36 cellular contexts compared by ENCODE assay signal in the genomic region with DNA sequence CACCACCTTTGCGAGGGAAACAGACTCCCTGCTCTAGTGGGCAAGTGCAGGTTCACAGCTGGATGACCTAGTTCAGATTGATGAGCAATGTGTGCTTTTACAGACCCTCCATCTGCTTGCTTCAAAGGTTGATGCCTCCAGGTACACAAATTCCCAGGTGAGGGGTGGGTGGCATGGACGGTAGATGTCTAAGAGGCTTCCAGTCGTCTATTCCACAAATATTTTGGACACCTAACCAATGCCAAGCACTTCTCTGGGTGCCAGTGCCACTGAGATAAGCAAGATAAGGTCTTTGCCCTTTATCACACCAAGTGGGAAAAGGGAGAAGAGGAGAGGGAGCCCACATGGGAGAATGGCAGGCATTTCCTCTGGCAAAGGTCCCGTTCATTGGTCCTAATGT.
"Had no signal": no experiment of that assay in that cellular context is flagged by ENCODE, and none has a peak within 500 bp of the region (broad histone marks: within the 10 kb centered on the region; RNA-seq: fewer than 3 reads in every experiment).

No MANE protein-coding gene starts in this region.

- H3K27me3 Mint-ChIP-seq: activated CD4-positive, alpha-beta memory T cell treated with anti-CD3 and anti-CD28 coated beads for 36 hours; activated naive CD8-positive, alpha-beta T cell treated with anti-CD3 and anti-CD28 coated beads for 36 hours; activated naive CD8-positive, alpha-beta T cell treated with anti-CD3 and anti-CD28 coated beads, Interleukin-2, amount 50 U/mL, for 24 hours; effector memory CD8-positive, alpha-beta T cell had no signal

- DNase-seq: activated CD4-positive, alpha-beta memory T cell treated with anti-CD3 and anti-CD28 coated beads for 36 hours; activated CD4-positive, alpha-beta T cell treated with anti-CD3 and anti-CD28 coated beads for 36 hours; activated CD4-positive, alpha-beta T cell treated with anti-CD3 and anti-CD28 coated beads, Interleukin-2, amount 10 ng/mL, durations not matched to agents 24 days and 14 days; activated CD4-positive, CD25-positive, alpha-beta regulatory T cell; activated CD4-positive, CD25-positive, alpha-beta regulatory T cell treated with anti-CD3 and anti-CD28 coated beads, Interleukin-2, amount 50 U/mL, for 72 hours; activated CD8-positive, alpha-beta T cell treated with anti-CD3 and anti-CD28 coated beads, Interleukin-2, amount 10 ng/mL, durations not matched to agents 7 days and 5 days; activated effector memory CD4-positive, alpha-beta T cell treated with Interleukin-2 at 50 U/mL for 16 hours; activated gamma-delta T cell treated with Interleukin-2 at 50 U/mL for 16 hours; activated naive CD4-positive, alpha-beta T cell treated with anti-CD3 and anti-CD28 coated beads for 36 hours; activated naive CD8-positive, alpha-beta T cell treated with anti-CD3 and anti-CD28 coated beads for 36 hours; activated naive CD8-positive, alpha-beta T cell treated with anti-CD3 and anti-CD28 coated beads, Interleukin-2, amount 50 U/mL, for 24 hours; activated T-cell treated with anti-CD3 and anti-CD28 coated beads, Interleukin-2, amount 50 U/mL, for 4 hours; amygdala; aorta; central memory CD4-positive, alpha-beta T cell; cerebellar nuclear complex; colonic mucosa; dorsolateral prefrontal cortex; effector CD4-positive, alpha-beta T cell; effector memory CD8-positive, alpha-beta T cell; erythroblast; foreskin keratinocyte; gastrocnemius medialis; glutamatergic neuron; T-helper 1 cell; T-helper 17 cell; T1000 had no signal

- H3K9me3 Mint-ChIP-seq: activated CD4-positive, alpha-beta T cell treated with anti-CD3 and anti-CD28 coated beads, Interleukin-2, amount 10 ng/mL, durations not matched to agents 24 days and 14 days; activated naive CD4-positive, alpha-beta T cell treated with anti-CD3 and anti-CD28 coated beads for 36 hours; activated naive CD8-positive, alpha-beta T cell treated with anti-CD3 and anti-CD28 coated beads for 36 hours; activated naive CD8-positive, alpha-beta T cell treated with anti-CD3 and anti-CD28 coated beads, Interleukin-2, amount 50 U/mL, for 24 hours; activated T-cell treated with anti-CD3 and anti-CD28 coated beads, Interleukin-2, amount 50 U/mL, for 4 hours; dendritic cell treated with granulocyte-macrophage colony-stimulating factor and Interleukin-4, amounts not matched to agents 40 ng/mL and 50 ng/mL, for 4 days; T-helper 2 cell treated with Interferon-gamma antibody and Interleukin-4, amounts not matched to agents 5 μg/mL and 100 μg/mL, for 36 hours had no signal

- H3K36me3 ChIP-seq: adrenal gland, breast epithelium, cardiac muscle cell, colonic mucosa, esophagus muscularis mucosa, gastrocnemius medialis had no signal

- H3K36me3 Mint-ChIP-seq: activated CD4-positive, alpha-beta memory T cell treated with anti-CD3 and anti-CD28 coated beads for 36 hours; activated naive CD4-positive, alpha-beta T cell treated with anti-CD3 and anti-CD28 coated beads, Interleukin-2, amount 50 U/mL, for 24 hours; activated naive CD8-positive, alpha-beta T cell treated with anti-CD3 and anti-CD28 coated beads for 36 hours; brain had no signal

- ATAC-seq: activated CD4-positive, alpha-beta T cell treated with anti-CD3 and anti-CD28 coated beads for 36 hours; activated CD8-positive, alpha-beta T cell treated with anti-CD3 and anti-CD28 coated beads, Interleukin-2, amount 10 ng/mL, durations not matched to agents 7 days and 5 days; activated naive CD8-positive, alpha-beta T cell treated with anti-CD3 and anti-CD28 coated beads, Interleukin-2, amount 50 U/mL, for 24 hours; activated T-cell treated with anti-CD3 and anti-CD28 coated beads, Interleukin-2, amount 50 U/mL, for 4 hours; activated T-helper 17 cell treated with anti-CD3 and anti-CD28 coated beads, Interleukin-2, amount 50 U/mL, for 72 hours; effector memory CD8-positive, alpha-beta T cell; foreskin keratinocyte; gastrocnemius medialis; T-helper 17 cell had no signal

- H3K27me3 ChIP-seq: adrenal gland, breast epithelium, cardiac muscle cell, colonic mucosa, dorsolateral prefrontal cortex, esophagus muscularis mucosa, gastrocnemius medialis had no signal

- H3K4me3 ChIP-seq: adrenal gland, breast epithelium, cardiac muscle cell, colonic mucosa, dorsolateral prefrontal cortex, esophagus muscularis mucosa, gastrocnemius medialis had no signal

- H3K9me3 ChIP-seq: adrenal gland, breast epithelium, colonic mucosa, esophagus muscularis mucosa, gastrocnemius medialis had no signal

- H3K4me1 Mint-ChIP-seq: activated CD4-positive, alpha-beta T cell treated with anti-CD3 and anti-CD28 coated beads for 36 hours; activated CD4-positive, alpha-beta T cell treated with anti-CD3 and anti-CD28 coated beads, Interleukin-2, amount 10 ng/mL, durations not matched to agents 24 days and 14 days; activated naive CD4-positive, alpha-beta T cell treated with anti-CD3 and anti-CD28 coated beads, Interleukin-2, amount 50 U/mL, for 24 hours; activated naive CD8-positive, alpha-beta T cell treated with anti-CD3 and anti-CD28 coated beads for 36 hours; activated naive CD8-positive, alpha-beta T cell treated with anti-CD3 and anti-CD28 coated beads, Interleukin-2, amount 50 U/mL, for 24 hours; activated T-helper 17 cell treated with anti-CD3 and anti-CD28 coated beads, Interleukin-2, amount 50 U/mL, for 72 hours; brain; T-helper 17 cell had no signal

- H3K4me3 Mint-ChIP-seq: activated CD4-positive, alpha-beta memory T cell treated with anti-CD3 and anti-CD28 coated beads for 36 hours; activated CD4-positive, alpha-beta T cell treated with anti-CD3 and anti-CD28 coated beads for 36 hours; activated CD4-positive, alpha-beta T cell treated with anti-CD3 and anti-CD28 coated beads, Interleukin-2, amount 10 ng/mL, durations not matched to agents 24 days and 14 days; activated CD8-positive, alpha-beta T cell treated with anti-CD3 and anti-CD28 coated beads, Interleukin-2, amount 10 ng/mL, durations not matched to agents 7 days and 5 days; activated naive CD4-positive, alpha-beta T cell treated with anti-CD3 and anti-CD28 coated beads for 36 hours; activated naive CD4-positive, alpha-beta T cell treated with anti-CD3 and anti-CD28 coated beads, Interleukin-2, amount 50 U/mL, for 24 hours; activated naive CD8-positive, alpha-beta T cell treated with anti-CD3 and anti-CD28 coated beads for 36 hours; activated naive CD8-positive, alpha-beta T cell treated with anti-CD3 and anti-CD28 coated beads, Interleukin-2, amount 50 U/mL, for 24 hours; activated T-cell treated with anti-CD3 and anti-CD28 coated beads, Interleukin-2, amount 50 U/mL, for 4 hours; activated T-helper 17 cell treated with anti-CD3 and anti-CD28 coated beads, Interleukin-2, amount 50 U/mL, for 72 hours; brain; dendritic cell treated with granulocyte-macrophage colony-stimulating factor and Interleukin-4, amounts not matched to agents 40 ng/mL and 50 ng/mL, for 4 days; effector memory CD8-positive, alpha-beta T cell; T-helper 17 cell; T-helper 2 cell treated with Interferon-gamma antibody and Interleukin-4, amounts not matched to agents 5 μg/mL and 100 μg/mL, for 36 hours had no signal

- H3K4me1 ChIP-seq: adrenal gland, breast epithelium, colonic mucosa, esophagus muscularis mucosa, foreskin keratinocyte had no signal

- H3K27ac ChIP-seq: adrenal gland, breast epithelium, cardiac muscle cell, colonic mucosa, dorsolateral prefrontal cortex, esophagus muscularis mucosa, foreskin keratinocyte, gastrocnemius medialis had no signal

- H3K27ac Mint-ChIP-seq: activated CD4-positive, alpha-beta memory T cell treated with anti-CD3 and anti-CD28 coated beads for 36 hours; activated CD4-positive, alpha-beta T cell treated with anti-CD3 and anti-CD28 coated beads for 36 hours; activated CD4-positive, alpha-beta T cell treated with anti-CD3 and anti-CD28 coated beads, Interleukin-2, amount 10 ng/mL, durations not matched to agents 24 days and 14 days; activated CD8-positive, alpha-beta T cell treated with anti-CD3 and anti-CD28 coated beads, Interleukin-2, amount 10 ng/mL, durations not matched to agents 7 days and 5 days; activated naive CD4-positive, alpha-beta T cell treated with anti-CD3 and anti-CD28 coated beads for 36 hours; activated naive CD4-positive, alpha-beta T cell treated with anti-CD3 and anti-CD28 coated beads, Interleukin-2, amount 50 U/mL, for 24 hours; activated naive CD8-positive, alpha-beta T cell treated with anti-CD3 and anti-CD28 coated beads for 36 hours; activated naive CD8-positive, alpha-beta T cell treated with anti-CD3 and anti-CD28 coated beads, Interleukin-2, amount 50 U/mL, for 24 hours; activated T-helper 17 cell treated with anti-CD3 and anti-CD28 coated beads, Interleukin-2, amount 50 U/mL, for 72 hours; brain; dendritic cell treated with granulocyte-macrophage colony-stimulating factor and Interleukin-4, amounts not matched to agents 40 ng/mL and 50 ng/mL, for 4 days; effector memory CD8-positive, alpha-beta T cell; T-helper 17 cell; T-helper 2 cell treated with Interferon-gamma antibody and Interleukin-4, amounts not matched to agents 5 μg/mL and 100 μg/mL, for 36 hours had no signal
